In genomic region chr9:15485836-15486678, GRCh38 we compare ENCODE assay signal across 1 cellular context.
TF ChIP-seq lines count a peak whose summit lies in the region.

No MANE protein-coding gene starts in this region.

TF ChIP-seq in WTC11, 78 proteins besides CTCF, POLR2A, EP300 and RAD21 (continued from another document):
- TF ChIP-seq ZSCAN18 (CRISPR knock-in tag; IDR thresholded peaks at IDR 0.05) (no peak), PRDM15 (CRISPR knock-in tag; IDR thresholded peaks at IDR 0.05) (no peak), MXD4 (CRISPR knock-in tag; IDR thresholded peaks at IDR 0.05; ENCODE audit: borderline replicate concordance) (no peak), PREB (CRISPR knock-in tag; IDR thresholded peaks at IDR 0.05; ENCODE audit: borderline replicate concordance) (no peak), ZNF317 (CRISPR knock-in tag; IDR thresholded peaks at IDR 0.05; ENCODE audit: borderline replicate concordance, low read depth) (no peak), NFE2L1 (CRISPR knock-in tag; IDR thresholded peaks at IDR 0.05) (no peak), NR1H2 (CRISPR knock-in tag; IDR thresholded peaks at IDR 0.05) (no peak), NR2C2 (CRISPR knock-in tag; IDR thresholded peaks at IDR 0.05) (no peak)
TF ChIP-seq in WTC11: peak in this region for 0.
